Comparison of ENCODE assay signal across 24 cellular contexts in genomic region chr5:120012441-120012840, GRCh38.
"Had no signal": no experiment of that assay in that cellular context is flagged by ENCODE, and none has a peak within 500 bp of the region (broad histone marks: within the 10 kb centered on the region; RNA-seq: fewer than 3 reads in every experiment).

No MANE protein-coding gene starts in this region.

- FAIRE-seq: colon, endothelial cell of umbilical vein, frontal cortex had no signal

- ATAC-seq: effector memory CD8-positive, alpha-beta T cell; esophagus mucosa; foreskin keratinocyte; gastrocnemius medialis; gastroesophageal sphincter; heart left ventricle; heart right ventricle had no signal

- DNase-seq: colonic mucosa; cortex of kidney; dermis blood vessel endothelial cell; dorsolateral prefrontal cortex; effector CD4-positive, alpha-beta T cell; effector CD8-positive, alpha-beta T cell; effector memory CD4-positive, alpha-beta T cell; effector memory CD8-positive, alpha-beta T cell; endodermal cell; erythroblast; esophagus squamous epithelium; foreskin fibroblast; foreskin keratinocyte; foreskin melanocyte; gastrocnemius medialis; glutamatergic neuron; head of caudate nucleus; heart left ventricle; heart right ventricle had no signal
